ENCODE assay signal across 14 cellular contexts in genomic region chr17:69870751-69871199, GRCh38.
A peak's percentile ranks its signal among the peaks of the same experiment; 100 is the strongest.
DNase-seq lines count a peak whose midpoint lies in the region; TF ChIP-seq lines count a peak whose summit lies in the region.
"Had no signal": no experiment of that assay in that cellular context is flagged by ENCODE, and none has a peak within 500 bp of the region (broad histone marks: within the 10 kb centered on the region; RNA-seq: fewer than 3 reads in every experiment).

No MANE protein-coding gene starts in this region.

- H4K20me1 ChIP-seq in hepatocyte (ENCODE audit: insufficient read depth, poor library complexity, severe bottlenecking) = no peaks in the 10 kb centered on the region
- no peaks in the 10 kb centered on the region for H4K20me1 ChIP-seq in Karpas-422 (ENCODE audit: insufficient read depth, low read depth, low read length)

- no peak overlapping the region for H3K4me3 ChIP-seq in cardiac muscle cell
- no peak overlapping the region for H3K4me3 ChIP-seq in right atrium auricular region
- H3K4me3 ChIP-seq in hepatocyte = no peak overlapping the region
- no peak overlapping the region for H3K4me3 ChIP-seq in uterus
- H3K4me3 ChIP-seq in Karpas-422 (ENCODE audit: low read length) = no peak overlapping the region

- H2AFZ ChIP-seq in hepatocyte = no peak overlapping the region
- H2AFZ ChIP-seq in Karpas-422 (ENCODE audit: low read length) = no peak overlapping the region

- H3K9me2 ChIP-seq in hepatocyte (replicated peaks; ENCODE audit: insufficient read depth) (no peaks in the 10 kb centered on the region), Karpas-422 (replicated peaks; ENCODE audit: insufficient read depth, low read length) (no peaks in the 10 kb centered on the region)

- no peaks in the 10 kb centered on the region for H3K4me1 ChIP-seq in cardiac muscle cell (ENCODE audit: low read depth)
- no peaks in the 10 kb centered on the region for H3K4me1 ChIP-seq in right atrium auricular region
- H3K4me1 ChIP-seq in hepatocyte (ENCODE audit: insufficient read depth) = no peaks in the 10 kb centered on the region
- H3K4me1 ChIP-seq in uterus = no peaks in the 10 kb centered on the region
- H3K4me1 ChIP-seq in Karpas-422 (ENCODE audit: low read length) = peaks cover 19% of the 10 kb centered on the region

- peaks cover 2% of the 10 kb centered on the region for H3K36me3 Mint-ChIP-seq in chondrocyte (ENCODE audit: low read depth)
- H3K36me3 Mint-ChIP-seq in activated naive CD8-positive, alpha-beta T cell treated with anti-CD3 and anti-CD28 coated beads for 36 hours = no peaks in the 10 kb centered on the region

- peaks cover 23% of the 10 kb centered on the region for H3K4me1 Mint-ChIP-seq in chondrocyte (ENCODE audit: low read depth)
- no peaks in the 10 kb centered on the region for H3K4me1 Mint-ChIP-seq in activated naive CD8-positive, alpha-beta T cell treated with anti-CD3 and anti-CD28 coated beads for 36 hours

- no peak overlapping the region for H3K27ac Mint-ChIP-seq in chondrocyte (ENCODE audit: unreplicated experiment)
- no peak overlapping the region for H3K27ac Mint-ChIP-seq in activated naive CD8-positive, alpha-beta T cell treated with anti-CD3 and anti-CD28 coated beads for 36 hours
- H3K27ac Mint-ChIP-seq: stimulated activated naive CD8-positive, alpha-beta T cell treated with anti-CD3 and anti-CD28 coated beads, Interleukin-15, Interleukin-2, amounts not matched to agents 100 ng/mL and 50 ng/mL, for 24 hours had no signal

- no peak for TF ChIP-seq POLR2A in uterus (IDR thresholded peaks at IDR 0.05)

- H3K9ac ChIP-seq in Karpas-422 (ENCODE audit: low read length) = no peak overlapping the region

- no peaks in the 10 kb centered on the region for H3K36me3 ChIP-seq in cardiac muscle cell
- no peaks in the 10 kb centered on the region for H3K36me3 ChIP-seq in right atrium auricular region
- no peaks in the 10 kb centered on the region for H3K36me3 ChIP-seq in hepatocyte (replicated peaks; ENCODE audit: insufficient read depth, low read depth)
- H3K36me3 ChIP-seq in uterus = no peaks in the 10 kb centered on the region
- H3K36me3 ChIP-seq in Karpas-422 (ENCODE audit: insufficient read depth, low read length) = no peaks in the 10 kb centered on the region

- TF ChIP-seq CTCF in cardiac muscle cell (IDR thresholded peaks at IDR 0.05; ENCODE audit: low read depth, low read length) (no peak), right atrium auricular region (IDR thresholded peaks at IDR 0.05) (no peak), hepatocyte (IDR thresholded peaks at IDR 0.05; ENCODE audit: poor library complexity) (no peak), uterus (IDR thresholded peaks at IDR 0.05) (no peak), chondrocyte (IDR thresholded peaks at IDR 0.05) (no peak)

- H3K9me3 ChIP-seq in cardiac muscle cell (ENCODE audit: low read depth) = no peaks in the 10 kb centered on the region
- H3K9me3 ChIP-seq in right atrium auricular region = no peaks in the 10 kb centered on the region
- no peaks in the 10 kb centered on the region for H3K9me3 ChIP-seq in hepatocyte (ENCODE audit: low read depth)
- H3K9me3 ChIP-seq in uterus = no peaks in the 10 kb centered on the region
- no peaks in the 10 kb centered on the region for H3K9me3 ChIP-seq in Karpas-422 (ENCODE audit: low read length)

- H3K4me2 ChIP-seq in hepatocyte = peak overlapping the region; percentile 10
- H3K4me2 ChIP-seq in Karpas-422 (ENCODE audit: low read depth, low read length, poor library complexity, severe bottlenecking) = no peak overlapping the region

- no peaks in the 10 kb centered on the region for H3K27me3 Mint-ChIP-seq in chondrocyte (ENCODE audit: low read depth)
- H3K27me3 Mint-ChIP-seq in activated naive CD8-positive, alpha-beta T cell treated with anti-CD3 and anti-CD28 coated beads for 36 hours = peaks cover 5% of the 10 kb centered on the region
- H3K27me3 Mint-ChIP-seq: stimulated activated naive CD8-positive, alpha-beta T cell treated with anti-CD3 and anti-CD28 coated beads, Interleukin-15, Interleukin-2, amounts not matched to agents 100 ng/mL and 50 ng/mL, for 24 hours had no signal

- H3K27ac ChIP-seq in cardiac muscle cell (no peak overlapping the region), right atrium auricular region (no peak overlapping the region), hepatocyte (no peak overlapping the region), uterus (no peak overlapping the region), Karpas-422 (ENCODE audit: low read length) (no peak overlapping the region)

- no peaks in the 10 kb centered on the region for H3K79me2 ChIP-seq in hepatocyte
- H3K79me2 ChIP-seq in Karpas-422 (ENCODE audit: low read length) = no peaks in the 10 kb centered on the region

- H3K9me3 Mint-ChIP-seq in chondrocyte (ENCODE audit: low read depth) = no peaks in the 10 kb centered on the region
- peaks cover 3% of the 10 kb centered on the region for H3K9me3 Mint-ChIP-seq in activated naive CD8-positive, alpha-beta T cell treated with anti-CD3 and anti-CD28 coated beads for 36 hours

- H3K27me3 ChIP-seq in cardiac muscle cell (no peaks in the 10 kb centered on the region), right atrium auricular region (no peaks in the 10 kb centered on the region), hepatocyte (no peaks in the 10 kb centered on the region), uterus (no peaks in the 10 kb centered on the region), Karpas-422 (ENCODE audit: low read length) (no peaks in the 10 kb centered on the region)

- 49% methylated on average over 3 of the region's 3 CpGs for WGBS in hepatocyte (ENCODE audit: low lambda C conversion rate, missing lambda C conversion rate)

- DNase-seq in cardiac muscle cell (ENCODE audit: low read depth in 1 of 2, low spot score in 1 of 2) (peak; percentile 6 to 48), right atrium auricular region (ENCODE audit: low spot score) (no peak), amniotic epithelial cell (ENCODE audit: low read depth) (peak; percentile 4), hepatocyte (ENCODE audit: low spot score) (peak; percentile 10), uterus (no peak), chondrocyte (ENCODE audit: low spot score) (no peak), Karpas-422 (no peak)
- no peak for DNase-seq in activated naive CD8-positive, alpha-beta T cell treated with anti-CD3 and anti-CD28 coated beads for 36 hours
- DNase-seq: 8988T; left colon; NCI-H2107; stimulated activated CD4-positive, alpha-beta T cell treated with anti-CD3 and anti-CD28 coated beads, Interleukin-2, amount 100 ng/mL, for 24 hours; T-helper 9 cell had no signal

- intact Hi-C loops in uterus (cut with DNase I; ENCODE audit: low total_unique reads) = no loop called here

- no peak overlapping the region for H3K4me3 Mint-ChIP-seq in chondrocyte (ENCODE audit: unreplicated experiment)
- no peak overlapping the region for H3K4me3 Mint-ChIP-seq in activated naive CD8-positive, alpha-beta T cell treated with anti-CD3 and anti-CD28 coated beads for 36 hours
- H3K4me3 Mint-ChIP-seq: stimulated activated naive CD8-positive, alpha-beta T cell treated with anti-CD3 and anti-CD28 coated beads, Interleukin-15, Interleukin-2, amounts not matched to agents 100 ng/mL and 50 ng/mL, for 24 hours had no signal

Comparison
In these comparisons a context has a peak if more than half of its experiments do, and no peak if none do; other contexts are left out.
1. DNase-seq: peak in cardiac muscle cell (2 of 2), amniotic epithelial cell (single experiment) and hepatocyte (single experiment); none in right atrium auricular region (single experiment), uterus (0 of 2), chondrocyte (single experiment), Karpas-422 (single experiment) and activated naive CD8-positive, alpha-beta T cell treated with anti-CD3 and anti-CD28 coated beads for 36 hours (single experiment).